2 cellular contexts compared by ENCODE assay signal in genomic region chr12:108817909-108818308, GRCh38.
TF ChIP-seq lines count a peak whose summit lies in the region.

No MANE protein-coding gene starts in this region.

TF ChIP-seq in endothelial cell of umbilical vein, 7 proteins besides CTCF, POLR2A, EP300 and RAD21 (continued from another document):
- TF ChIP-seq MAX (IDR thresholded peaks at IDR 0.05; ENCODE audit: insufficient read depth, insufficient read length) (no peak), FOS (IDR thresholded peaks at IDR 0.05; ENCODE audit: borderline replicate concordance, insufficient read depth, low read length) (no peak), MYC (IDR thresholded peaks at IDR 0.05; ENCODE audit: low read depth, low read length) (no peak)

TF ChIP-seq in SK-N-SH, 30 proteins besides CTCF, POLR2A, EP300 and RAD21:
- no peak for TF ChIP-seq REST (IDR thresholded peaks at IDR 0.05; ENCODE audit: low read depth, low read length)
- no peak for TF ChIP-seq FOSL2 (IDR thresholded peaks at IDR 0.05; ENCODE audit: borderline replicate concordance, low read depth)
- TF ChIP-seq RCOR1 (IDR thresholded peaks at IDR 0.05; ENCODE audit: low read length): no peak
- TF ChIP-seq USF1 (IDR thresholded peaks at IDR 0.05; ENCODE audit: borderline replicate concordance, low read depth): no peak
- no peak for TF ChIP-seq ZBTB33 (IDR thresholded peaks at IDR 0.05; ENCODE audit: borderline replicate concordance, low read depth)
- no peak for TF ChIP-seq PBX3 (IDR thresholded peaks at IDR 0.05)
- no peak for TF ChIP-seq IRF3 (IDR thresholded peaks at IDR 0.05; ENCODE audit: low read depth, low read length)
- no peak for TF ChIP-seq JUND (IDR thresholded peaks at IDR 0.05)
- no peak for TF ChIP-seq POLR2AphosphoS5 (IDR thresholded peaks at IDR 0.05; ENCODE audit: low read depth, low read length)
- TF ChIP-seq SMC3 (IDR thresholded peaks at IDR 0.05; ENCODE audit: low read depth, low read length): no peak
- no peak for TF ChIP-seq YY1 (IDR thresholded peaks at IDR 0.05; ENCODE audit: low read depth)
- no peak for TF ChIP-seq USF2 (IDR thresholded peaks at IDR 0.05; ENCODE audit: borderline replicate concordance, low read depth, low read length)
- TF ChIP-seq ELF1 (IDR thresholded peaks at IDR 0.05): no peak
- TF ChIP-seq CHD2 (IDR thresholded peaks at IDR 0.05; ENCODE audit: low read length, partially characterized antibody): no peak
- no peak for TF ChIP-seq GABPA (IDR thresholded peaks at IDR 0.05; ENCODE audit: low read depth)
- TF ChIP-seq NFIC (IDR thresholded peaks at IDR 0.05; ENCODE audit: borderline replicate concordance): no peak
- TF ChIP-seq TCF12 (IDR thresholded peaks at IDR 0.05): no peak
